In genomic region chr6:26327450-26328264, GRCh38 we compare ENCODE assay signal across 2 cellular contexts.
TF ChIP-seq lines count a peak whose summit lies in the region.

No MANE protein-coding gene starts in this region.

TF ChIP-seq in A549, 52 proteins besides CTCF, POLR2A, EP300 and RAD21 (continued from another document):
- TF ChIP-seq KDM5A (IDR thresholded peaks at IDR 0.05), result no peak
- no peak for TF ChIP-seq ELK1 (IDR thresholded peaks at IDR 0.05; ENCODE audit: low read depth, low read length)
- TF ChIP-seq EHMT2 (IDR thresholded peaks at IDR 0.05; ENCODE audit: low read depth), result no peak
- TF ChIP-seq ATOH8 (CRISPR knock-in tag; IDR thresholded peaks at IDR 0.05; ENCODE audit: low read depth), result no peak
- TF ChIP-seq PBX3 (IDR thresholded peaks at IDR 0.05), result no peak
- no peak for TF ChIP-seq NFE2L2 (conservative IDR thresholded peaks at IDR 0.05; ENCODE audit: low read length)
- TF ChIP-seq POLR2AphosphoS2 (conservative IDR thresholded peaks at IDR 0.05; ENCODE audit: low read length), result no peak
- peak in 1 of 2 experiments; percentile 65; a peak in 2 of 4 replicates for TF ChIP-seq CEBPB (IDR thresholded peaks at IDR 0.05)
- TF ChIP-seq HES2 (IDR thresholded peaks at IDR 0.05), result no peak
- no peak for TF ChIP-seq ZC3H11A (IDR thresholded peaks at IDR 0.05)
- no peak for TF ChIP-seq BHLHE40 (IDR thresholded peaks at IDR 0.05; ENCODE audit: low read depth, low read length)
- TF ChIP-seq CHD4 (IDR thresholded peaks at IDR 0.05; ENCODE audit: borderline replicate concordance), result no peak
- no peak for TF ChIP-seq CHD2 (IDR thresholded peaks at IDR 0.05; ENCODE audit: low read length, partially characterized antibody)
- no peak for TF ChIP-seq HOXB13 (CRISPR knock-in tag; IDR thresholded peaks at IDR 0.05; ENCODE audit: low read depth)
- TF ChIP-seq FOXS1 (CRISPR knock-in tag; IDR thresholded peaks at IDR 0.05), result no peak
- TF ChIP-seq TFCP2L1 (CRISPR knock-in tag; IDR thresholded peaks at IDR 0.05), result no peak
- no peak for TF ChIP-seq E2F6 (IDR thresholded peaks at IDR 0.05; ENCODE audit: borderline replicate concordance, low read depth)
- TF ChIP-seq MAFK (IDR thresholded peaks at IDR 0.05; ENCODE audit: partially characterized antibody), result peak; percentile 0
- TF ChIP-seq ESRRA (IDR thresholded peaks at IDR 0.05; ENCODE audit: borderline replicate concordance, low read length), result no peak
- TF ChIP-seq SMC3 (IDR thresholded peaks at IDR 0.05), result no peak
- no peak for TF ChIP-seq JUN (IDR thresholded peaks at IDR 0.05)
- TF ChIP-seq RNF2 (IDR thresholded peaks at IDR 0.05; ENCODE audit: borderline replicate concordance, low read depth), result no peak
- TF ChIP-seq TP53 (CRISPR knock-in tag; IDR thresholded peaks at IDR 0.05), result no peak
- no peak for TF ChIP-seq CBX8 (IDR thresholded peaks at IDR 0.05)
- TF ChIP-seq MAX (IDR thresholded peaks at IDR 0.05), result peak; percentile 27; the same call in 1 of the 2 replicates
- TF ChIP-seq MAZ (IDR thresholded peaks at IDR 0.05; ENCODE audit: borderline replicate concordance, low read depth, low read length), result no peak
- no peak for TF ChIP-seq HDAC2 (IDR thresholded peaks at IDR 0.05)
- TF ChIP-seq USF2 (IDR thresholded peaks at IDR 0.05), result no peak
- TF ChIP-seq HMGXB4 (CRISPR knock-in tag; IDR thresholded peaks at IDR 0.05; ENCODE audit: borderline replicate concordance), result peak; percentile 84; the same call in 1 of the 2 replicates
- no peak for TF ChIP-seq HOXB5 (CRISPR knock-in tag; IDR thresholded peaks at IDR 0.05)
- TF ChIP-seq GATA3 (IDR thresholded peaks at IDR 0.05; ENCODE audit: borderline replicate concordance), result peak; percentile 28; the same call in 1 of the 2 replicates
- TF ChIP-seq HOXA7 (CRISPR knock-in tag; IDR thresholded peaks at IDR 0.05), result no peak
- TF ChIP-seq RFX5 (IDR thresholded peaks at IDR 0.05), result no peak
- peak; percentile 62 for TF ChIP-seq SREBF2 (IDR thresholded peaks at IDR 0.05)

TF ChIP-seq in GM23338, 12 proteins besides CTCF, POLR2A, EP300 and RAD21:
- TF ChIP-seq ZNF331 (CRISPR knock-in tag; IDR thresholded peaks at IDR 0.05; ENCODE audit: low read depth) (0 out of 2 replicates have a peak, but pooled peaks have one; percentile 21), CREB1 (CRISPR knock-in tag; IDR thresholded peaks at IDR 0.05; ENCODE audit: low read depth) (peak; percentile 80), EZH2phosphoT487 (IDR thresholded peaks at IDR 0.05; ENCODE audit: unreplicated experiment) (no peak)
TF ChIP-seq in GM23338: peak in this region for 2.
